In the genomic region with DNA sequence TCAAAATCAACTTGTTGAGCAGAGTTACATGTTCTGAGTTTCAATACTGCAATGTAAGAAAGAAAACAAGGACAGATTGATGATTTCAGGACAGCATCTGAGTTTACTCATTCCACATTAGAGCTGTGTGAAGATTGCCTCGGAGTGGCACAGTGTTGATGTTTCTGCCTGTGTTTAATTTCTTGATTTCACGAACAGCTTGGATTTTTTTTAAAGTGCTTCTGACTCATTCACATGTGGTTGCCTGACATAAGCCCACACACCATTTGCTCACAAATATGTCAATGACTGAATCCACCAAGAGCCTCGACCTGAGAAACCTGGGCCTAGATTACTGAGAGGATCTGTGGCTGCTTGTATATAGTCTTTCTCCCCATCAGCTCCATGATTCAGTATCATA, we compare ENCODE assay signal across 13 cellular contexts.
DNase-seq lines count a peak whose midpoint lies in the region; ATAC-seq and TF ChIP-seq lines count a peak whose summit lies in the region.
"Had no signal": no experiment of that assay in that cellular context is flagged by ENCODE, and none has a peak within 500 bp of the region (broad histone marks: within the 10 kb centered on the region; RNA-seq: fewer than 3 reads in every experiment).

No MANE protein-coding gene starts in this region.

- H3K27ac ChIP-seq in gastroesophageal sphincter: peak overlapping the region in 1 of 4 donors; percentile 19
- H3K27ac ChIP-seq: heart right ventricle had no signal

- H3K27me3 Mint-ChIP-seq in activated T-helper 17 cell treated with anti-CD3 and anti-CD28 coated beads, Interleukin-2, amount 50 U/mL, for 72 hours: peaks cover 4% of the 10 kb centered on the region
- H3K27me3 Mint-ChIP-seq in endothelial cell (ENCODE audit: unreplicated experiment): no peaks in the 10 kb centered on the region

- TF ChIP-seq CTCF in gastroesophageal sphincter (IDR thresholded peaks at IDR 0.05) (no peak), endothelial cell (IDR thresholded peaks at IDR 0.05; ENCODE audit: unreplicated experiment) (no peak)

- H3K4me1 Mint-ChIP-seq in activated T-helper 17 cell treated with anti-CD3 and anti-CD28 coated beads, Interleukin-2, amount 50 U/mL, for 72 hours: no peaks in the 10 kb centered on the region
- no peaks in the 10 kb centered on the region for H3K4me1 Mint-ChIP-seq in endothelial cell (ENCODE audit: unreplicated experiment)

- no peak overlapping the region for H3K4me3 Mint-ChIP-seq in activated T-helper 17 cell treated with anti-CD3 and anti-CD28 coated beads, Interleukin-2, amount 50 U/mL, for 72 hours
- no peak overlapping the region for H3K4me3 Mint-ChIP-seq in endothelial cell (ENCODE audit: unreplicated experiment)
- H3K4me3 Mint-ChIP-seq: nephron had no signal

- TF ChIP-seq POLR2A in gastroesophageal sphincter (IDR thresholded peaks at IDR 0.05): no peak

- H3K4me1 ChIP-seq in gastroesophageal sphincter: peaks cover 0 to 12% (median 0%) of the 10 kb centered on the region in 3 donors
- H3K4me1 ChIP-seq: heart right ventricle, tibial nerve had no signal

- H3K27me3 ChIP-seq in gastroesophageal sphincter: no peaks in the 10 kb centered on the region
- H3K27me3 ChIP-seq: tibial nerve had no signal

- no peak for TF ChIP-seq EP300 in gastroesophageal sphincter (IDR thresholded peaks at IDR 0.05)

- no peaks in the 10 kb centered on the region for H3K36me3 ChIP-seq in gastroesophageal sphincter
- H3K36me3 ChIP-seq: heart right ventricle, tibial nerve had no signal

- no peak overlapping the region for H3K4me3 ChIP-seq in gastroesophageal sphincter
- H3K4me3 ChIP-seq: heart right ventricle, tibial nerve had no signal

- no peak overlapping the region for H3K27ac Mint-ChIP-seq in activated T-helper 17 cell treated with anti-CD3 and anti-CD28 coated beads, Interleukin-2, amount 50 U/mL, for 72 hours
- H3K27ac Mint-ChIP-seq in endothelial cell (ENCODE audit: unreplicated experiment): no peak overlapping the region
- H3K27ac Mint-ChIP-seq: nephron had no signal

- ATAC-seq in activated T-helper 17 cell treated with anti-CD3 and anti-CD28 coated beads, Interleukin-2, amount 50 U/mL, for 72 hours (replicated peaks): peak; percentile 84
- ATAC-seq in gastroesophageal sphincter (peak; percentile 66), HG02938 (IDR thresholded peaks at IDR 0.05; ENCODE audit: unreplicated experiment) (no peak)
- ATAC-seq: heart right ventricle had no signal

- WGBS in gastroesophageal sphincter (ENCODE audit: low coverage in 1 of 2), 2 donors: 17 to 22% methylated on average over 2 to 3 of the region's 3 CpGs

- no peaks in the 10 kb centered on the region for H3K9me3 Mint-ChIP-seq in activated T-helper 17 cell treated with anti-CD3 and anti-CD28 coated beads, Interleukin-2, amount 50 U/mL, for 72 hours
- H3K9me3 Mint-ChIP-seq in endothelial cell (ENCODE audit: unreplicated experiment): no peaks in the 10 kb centered on the region

- DNase-seq in AG08395 (ENCODE audit: low spot score) (peak; percentile 68), H4 (ENCODE audit: low spot score) (peak; percentile 68), endothelial cell (ENCODE audit: low spot score) (no peak), NCI-H1417 (lab: John Stamatoyannopoulos, UW) (no peak), NCI-H345 treated with DMSO at 0.1 percent for 48 hours (lab: John Stamatoyannopoulos, UW; ENCODE audit: unreplicated experiment) (no peak)
- DNase-seq: heart right ventricle; SHP77; stimulated activated CD4-positive, alpha-beta T cell treated with anti-CD3 and anti-CD28 coated beads, Interleukin-4, amount 100 ng/mL, for 24 hours had no signal

- H3K9me3 ChIP-seq in gastroesophageal sphincter: no peaks in the 10 kb centered on the region
- H3K9me3 ChIP-seq: heart right ventricle, tibial nerve had no signal

- no peaks in the 10 kb centered on the region for H3K36me3 Mint-ChIP-seq in activated T-helper 17 cell treated with anti-CD3 and anti-CD28 coated beads, Interleukin-2, amount 50 U/mL, for 72 hours (ENCODE audit: low read depth)
- H3K36me3 Mint-ChIP-seq in endothelial cell (ENCODE audit: low read depth, unreplicated experiment): no peaks in the 10 kb centered on the region

Comparison
In these comparisons a context has a peak if more than half of its experiments do, and no peak if none do; other contexts are left out.
1. DNase-seq: peak in AG08395 (single experiment) and H4 (single experiment); none in endothelial cell (single experiment), NCI-H1417 (0 of 3) and NCI-H345 treated with DMSO at 0.1 percent for 48 hours (single experiment).